ENCODE assay signal across 15 cellular contexts in genomic region chr10:114547466-114547865, GRCh38.
DNase-seq lines count a peak whose midpoint lies in the region; ATAC-seq lines count a peak whose summit lies in the region.
"Had no signal": no experiment of that assay in that cellular context is flagged by ENCODE, and none has a peak within 500 bp of the region (broad histone marks: within the 10 kb centered on the region; RNA-seq: fewer than 3 reads in every experiment).

No MANE protein-coding gene starts in this region.

- no peak overlapping the region for H3K27ac ChIP-seq in CD4-positive, CD25-positive, alpha-beta regulatory T cell (ENCODE audit: insufficient read depth, low read length, poor library complexity, severe bottlenecking)
- H3K27ac ChIP-seq: A549, SJSA1 had no signal

- peaks cover 51% of the 10 kb centered on the region for H3K4me1 ChIP-seq in CD4-positive, CD25-positive, alpha-beta regulatory T cell (ENCODE audit: control insufficient read depth, insufficient read depth, low read length, poor library complexity, severe bottlenecking)
- H3K4me1 ChIP-seq: A549, SJSA1 had no signal

- H3K4me1 Mint-ChIP-seq in activated CD4-positive, alpha-beta T cell treated with anti-CD3 and anti-CD28 coated beads, Interleukin-2, amount 10 ng/mL, durations not matched to agents 24 days and 14 days: peaks cover 44% of the 10 kb centered on the region
- H3K4me1 Mint-ChIP-seq in CD4-positive, CD25-positive, alpha-beta regulatory T cell: peaks cover 23 to 66% (median 43%) of the 10 kb centered on the region in 4 donors
- peaks cover 50% of the 10 kb centered on the region for H3K4me1 Mint-ChIP-seq in activated T-helper 1 cell treated with anti-CD3 and anti-CD28 coated beads, Interleukin-12 subunit alpha, Interleukin-12 subunit beta, Interleukin-2, Interleukin-4 antibody, amounts not matched to agents 30 ng/mL and 10 ng/mL and 1 ng/mL, durations not matched to agents 14 hours and 24 hours and 36 hours (ENCODE audit: low read depth)
- peaks cover 38 to 57% (median 49%) of the 10 kb centered on the region in 3 donors for H3K4me1 Mint-ChIP-seq in naive B cell

- no peaks in the 10 kb centered on the region for H3K9me3 Mint-ChIP-seq in activated CD4-positive, alpha-beta T cell treated with anti-CD3 and anti-CD28 coated beads, Interleukin-2, amount 10 ng/mL, durations not matched to agents 24 days and 14 days
- H3K9me3 Mint-ChIP-seq in CD4-positive, CD25-positive, alpha-beta regulatory T cell: no peaks in the 10 kb centered on the region
- no peaks in the 10 kb centered on the region for H3K9me3 Mint-ChIP-seq in activated T-helper 1 cell treated with anti-CD3 and anti-CD28 coated beads, Interleukin-12 subunit alpha, Interleukin-12 subunit beta, Interleukin-2, Interleukin-4 antibody, amounts not matched to agents 30 ng/mL and 10 ng/mL and 1 ng/mL, durations not matched to agents 14 hours and 24 hours and 36 hours
- no peaks in the 10 kb centered on the region for H3K9me3 Mint-ChIP-seq in naive B cell

- peak overlapping the region; percentile 10 for H3K4me3 Mint-ChIP-seq in activated CD4-positive, alpha-beta T cell treated with anti-CD3 and anti-CD28 coated beads, Interleukin-2, amount 10 ng/mL, durations not matched to agents 24 days and 14 days
- H3K4me3 Mint-ChIP-seq in CD4-positive, CD25-positive, alpha-beta regulatory T cell: peak overlapping the region in 2 of 4 donors; percentile 31 to 55
- peak overlapping the region; percentile 28 for H3K4me3 Mint-ChIP-seq in activated T-helper 1 cell treated with anti-CD3 and anti-CD28 coated beads, Interleukin-12 subunit alpha, Interleukin-12 subunit beta, Interleukin-2, Interleukin-4 antibody, amounts not matched to agents 30 ng/mL and 10 ng/mL and 1 ng/mL, durations not matched to agents 14 hours and 24 hours and 36 hours
- H3K4me3 Mint-ChIP-seq in naive B cell: peak overlapping the region; percentile 29 to 86 (median 68)

- intact Hi-C loops in activated CD4-positive, alpha-beta T cell treated with anti-CD3 and anti-CD28 coated beads, Interleukin-2, amount 10 ng/mL, durations not matched to agents 24 days and 14 days (cut with micrococcal nuclease): no loop called here
- intact Hi-C loops in activated T-helper 1 cell treated with anti-CD3 and anti-CD28 coated beads, Interleukin-12 subunit alpha, Interleukin-12 subunit beta, Interleukin-2, Interleukin-4 antibody, amounts not matched to agents 30 ng/mL and 10 ng/mL and 1 ng/mL, durations not matched to agents 14 hours and 24 hours and 36 hours (cut with micrococcal nuclease): no loop called here

- H3K27me3 Mint-ChIP-seq in activated CD4-positive, alpha-beta T cell treated with anti-CD3 and anti-CD28 coated beads, Interleukin-2, amount 10 ng/mL, durations not matched to agents 24 days and 14 days: no peaks in the 10 kb centered on the region
- no peaks in the 10 kb centered on the region for H3K27me3 Mint-ChIP-seq in CD4-positive, CD25-positive, alpha-beta regulatory T cell
- no peaks in the 10 kb centered on the region for H3K27me3 Mint-ChIP-seq in activated T-helper 1 cell treated with anti-CD3 and anti-CD28 coated beads, Interleukin-12 subunit alpha, Interleukin-12 subunit beta, Interleukin-2, Interleukin-4 antibody, amounts not matched to agents 30 ng/mL and 10 ng/mL and 1 ng/mL, durations not matched to agents 14 hours and 24 hours and 36 hours (ENCODE audit: insufficient read depth)
- H3K27me3 Mint-ChIP-seq in naive B cell: no peaks in the 10 kb centered on the region

- no peak overlapping the region for H3K4me3 ChIP-seq in CD4-positive, CD25-positive, alpha-beta regulatory T cell (ENCODE audit: low read depth, low read length)
- H3K4me3 ChIP-seq: A549, SJSA1 had no signal

- no peak overlapping the region for H3K27ac Mint-ChIP-seq in activated CD4-positive, alpha-beta T cell treated with anti-CD3 and anti-CD28 coated beads, Interleukin-2, amount 10 ng/mL, durations not matched to agents 24 days and 14 days
- H3K27ac Mint-ChIP-seq in CD4-positive, CD25-positive, alpha-beta regulatory T cell: peak overlapping the region in 2 of 3 donors; percentile 40 to 71
- no peak overlapping the region for H3K27ac Mint-ChIP-seq in activated T-helper 1 cell treated with anti-CD3 and anti-CD28 coated beads, Interleukin-12 subunit alpha, Interleukin-12 subunit beta, Interleukin-2, Interleukin-4 antibody, amounts not matched to agents 30 ng/mL and 10 ng/mL and 1 ng/mL, durations not matched to agents 14 hours and 24 hours and 36 hours
- no peak overlapping the region for H3K27ac Mint-ChIP-seq in naive B cell

- no peaks in the 10 kb centered on the region for H3K36me3 ChIP-seq in CD4-positive, CD25-positive, alpha-beta regulatory T cell (ENCODE audit: control insufficient read depth, insufficient read depth, low read length)
- H3K36me3 ChIP-seq: SJSA1 had no signal

- H3K36me3 Mint-ChIP-seq in activated CD4-positive, alpha-beta T cell treated with anti-CD3 and anti-CD28 coated beads, Interleukin-2, amount 10 ng/mL, durations not matched to agents 24 days and 14 days (ENCODE audit: low read depth): no peaks in the 10 kb centered on the region
- H3K36me3 Mint-ChIP-seq in CD4-positive, CD25-positive, alpha-beta regulatory T cell: no peaks in the 10 kb centered on the region
- H3K36me3 Mint-ChIP-seq in activated T-helper 1 cell treated with anti-CD3 and anti-CD28 coated beads, Interleukin-12 subunit alpha, Interleukin-12 subunit beta, Interleukin-2, Interleukin-4 antibody, amounts not matched to agents 30 ng/mL and 10 ng/mL and 1 ng/mL, durations not matched to agents 14 hours and 24 hours and 36 hours (ENCODE audit: low read depth): no peaks in the 10 kb centered on the region
- H3K36me3 Mint-ChIP-seq in naive B cell: no peaks in the 10 kb centered on the region

- no peak for ATAC-seq in CD4-positive, CD25-positive, alpha-beta regulatory T cell (ENCODE audit: low read depth in 2 of 2)
- no peak for ATAC-seq in naive B cell (ENCODE audit: low read depth in 2 of 2)
- no peak for ATAC-seq in HG03378 (IDR thresholded peaks at IDR 0.05; ENCODE audit: unreplicated experiment)
- ATAC-seq in GM21825 (IDR thresholded peaks at IDR 0.05; ENCODE audit: unreplicated experiment): no peak
- ATAC-seq: A549, left lobe of liver had no signal

- peak; percentile 68 for DNase-seq in activated CD4-positive, alpha-beta T cell treated with anti-CD3 and anti-CD28 coated beads, Interleukin-2, amount 10 ng/mL, durations not matched to agents 24 days and 14 days
- DNase-seq in activated CD4-positive, alpha-beta T cell treated with anti-CD3 and anti-CD28 coated beads, Interleukin-2, amount 50 U/mL, for 4 hours: no peak
- peak in 1 of 3 donors; percentile 44 for DNase-seq in CD4-positive, CD25-positive, alpha-beta regulatory T cell
- DNase-seq in activated T-helper 1 cell treated with anti-CD3 and anti-CD28 coated beads, Interleukin-12 subunit alpha, Interleukin-12 subunit beta, Interleukin-2, Interleukin-4 antibody, amounts not matched to agents 30 ng/mL and 10 ng/mL and 1 ng/mL, durations not matched to agents 14 hours and 24 hours and 36 hours (ENCODE audit: low spot score): no peak
- DNase-seq in naive B cell: no peak
- no peak for DNase-seq in NCI-H748 treated with DMSO at 0.1 percent for 48 hours (lab: John Stamatoyannopoulos, UW)
- DNase-seq: anterior cingulate cortex, foreskin fibroblast, MV-4-11, NCI-H2029 had no signal

- no peaks in the 10 kb centered on the region for H3K9me3 ChIP-seq in CD4-positive, CD25-positive, alpha-beta regulatory T cell (ENCODE audit: control insufficient read depth in 2 of 2, low read length in 2 of 2)
- H3K9me3 ChIP-seq: A549, SJSA1 had no signal

- no peaks in the 10 kb centered on the region for H3K27me3 ChIP-seq in CD4-positive, CD25-positive, alpha-beta regulatory T cell (ENCODE audit: control insufficient read depth, insufficient read depth, low read length)
- H3K27me3 ChIP-seq: SJSA1 had no signal

Comparison
In these comparisons a context has a peak if more than half of its experiments do, and no peak if none do; other contexts are left out.
1. H3K27ac Mint-ChIP-seq: peak in CD4-positive, CD25-positive, alpha-beta regulatory T cell (2 of 3); none in activated CD4-positive, alpha-beta T cell treated with anti-CD3 and anti-CD28 coated beads, Interleukin-2, amount 10 ng/mL, durations not matched to agents 24 days and 14 days (single experiment), activated T-helper 1 cell treated with anti-CD3 and anti-CD28 coated beads, Interleukin-12 subunit alpha, Interleukin-12 subunit beta, Interleukin-2, Interleukin-4 antibody, amounts not matched to agents 30 ng/mL and 10 ng/mL and 1 ng/mL, durations not matched to agents 14 hours and 24 hours and 36 hours (single experiment) and naive B cell (0 of 6).